17 cellular contexts compared by ENCODE assay signal in genomic region chr22:30328466-30329049, GRCh38. TPM values are rescaled to one million over a fixed set of nuclear protein-coding genes. Genes with fewer than 3 reads are reported as not detected.
DNase-seq lines count a peak whose midpoint lies in the region; ATAC-seq and TF ChIP-seq lines count a peak whose summit lies in the region.
"Had no signal": no experiment of that assay in that cellular context is flagged by ENCODE, and none has a peak within 500 bp of the region (broad histone marks: within the 10 kb centered on the region; RNA-seq: fewer than 3 reads in every experiment).

No MANE protein-coding gene starts in this region.

- no peaks in the 10 kb centered on the region for H3K9me3 Mint-ChIP-seq in activated T-cell treated with anti-CD3 and anti-CD28 coated beads, Interleukin-2, amount 50 U/mL, for 24 hours
- H3K9me3 Mint-ChIP-seq in activated T-cell treated with anti-CD3 and anti-CD28 coated beads, Interleukin-2, amount 50 U/mL, for 4 hours = no peaks in the 10 kb centered on the region
- H3K9me3 Mint-ChIP-seq in T-cell = no peaks in the 10 kb centered on the region
- H3K9me3 Mint-ChIP-seq: H9 had no signal

- TF ChIP-seq POLR2A in prostate gland (IDR thresholded peaks at IDR 0.05) = no peak

- TF ChIP-seq CTCF in prostate gland (IDR thresholded peaks at IDR 0.05) = no peak

- H3K4me3 Mint-ChIP-seq in activated T-cell treated with anti-CD3 and anti-CD28 coated beads, Interleukin-2, amount 50 U/mL, for 24 hours = no peak overlapping the region
- no peak overlapping the region for H3K4me3 Mint-ChIP-seq in activated T-cell treated with anti-CD3 and anti-CD28 coated beads, Interleukin-2, amount 50 U/mL, for 4 hours
- no peak overlapping the region for H3K4me3 Mint-ChIP-seq in T-cell

- no peaks in the 10 kb centered on the region for H3K9me3 ChIP-seq in prostate gland
- H3K9me3 ChIP-seq: stomach had no signal

- peaks cover 53% of the 10 kb centered on the region for H3K4me1 Mint-ChIP-seq in activated T-cell treated with anti-CD3 and anti-CD28 coated beads, Interleukin-2, amount 50 U/mL, for 24 hours (ENCODE audit: low read depth)
- peaks cover 42% of the 10 kb centered on the region for H3K4me1 Mint-ChIP-seq in activated T-cell treated with anti-CD3 and anti-CD28 coated beads, Interleukin-2, amount 50 U/mL, for 4 hours (ENCODE audit: low read depth)
- peaks cover 34 to 41% (median 38%) of the 10 kb centered on the region in 3 donors for H3K4me1 Mint-ChIP-seq in T-cell

- intact Hi-C loops in prostate gland (cut with DNase I) = loop anchor here (2.0 kb wide), 1 partner anchor 26 kb away; no protein-coding TSS in a partner anchor

- POLR2A ChIA-PET in T-cell (lab: Charles Lee) = interaction anchor here in 1 of 2 donors (0.6 to 0.7 kb wide), 2 partner anchors 20 to 440 kb away, joined by 3 to 4 read pairs; no protein-coding TSS in a partner anchor

- H3K27ac ChIP-seq in prostate gland = peak overlapping the region; percentile 79 to 92

- 63% methylated on average over 3 of the region's 3 CpGs for WGBS in prostate gland

- CTCF ChIA-PET in T-cell (lab: Charles Lee) = interaction anchor here in 1 of 2 donors (3.2 kb wide), 1 partner anchor 40 kb away, joined by 37 read pairs; the partner anchor contains the start of gene CASTOR1

- H3K36me3 ChIP-seq in prostate gland = peaks cover 0 to 4% of the 10 kb centered on the region in 2 donors

- H3K27me3 ChIP-seq in prostate gland (replicated peaks; ENCODE audit: insufficient read depth) = no peaks in the 10 kb centered on the region
- H3K27me3 ChIP-seq: stomach had no signal

- DNase-seq in activated T-cell treated with anti-CD3 and anti-CD28 coated beads, Interleukin-2, amount 50 U/mL, for 24 hours = no peak
- DNase-seq in activated T-cell treated with anti-CD3 and anti-CD28 coated beads, Interleukin-2, amount 50 U/mL, for 4 hours = no peak
- DNase-seq in T-cell (no peak), iPS-NIHi7 (ENCODE audit: extremely low spot score) (peak; percentile 23), prostate gland (ENCODE audit: low spot score) (no peak), RKO (ENCODE audit: low spot score) (no peak), NCI-H1105 treated with DMSO at 0.1 percent for 48 hours (lab: John Stamatoyannopoulos, UW) (no peak)
- DNase-seq: activated T-cell treated with anti-CD3 and anti-CD28 coated beads for 4 hours, anterior cingulate cortex, NCI-H1694, NCI-H524, occipital lobe, stomach had no signal

- H3K4me1 ChIP-seq in prostate gland (replicated peaks) = peaks cover 5% of the 10 kb centered on the region

- H3K27ac Mint-ChIP-seq in activated T-cell treated with anti-CD3 and anti-CD28 coated beads, Interleukin-2, amount 50 U/mL, for 24 hours = peak overlapping the region; percentile 44
- H3K27ac Mint-ChIP-seq in T-cell = peak overlapping the region; percentile 65 to 84

- peaks cover 63% of the 10 kb centered on the region for H3K36me3 Mint-ChIP-seq in activated T-cell treated with anti-CD3 and anti-CD28 coated beads, Interleukin-2, amount 50 U/mL, for 24 hours (ENCODE audit: low read depth)
- peaks cover 13% of the 10 kb centered on the region for H3K36me3 Mint-ChIP-seq in activated T-cell treated with anti-CD3 and anti-CD28 coated beads, Interleukin-2, amount 50 U/mL, for 4 hours (ENCODE audit: insufficient read depth)
- H3K36me3 Mint-ChIP-seq in T-cell = peaks cover 7% of the 10 kb centered on the region

- H3K27me3 Mint-ChIP-seq in activated T-cell treated with anti-CD3 and anti-CD28 coated beads, Interleukin-2, amount 50 U/mL, for 24 hours = no peaks in the 10 kb centered on the region
- no peaks in the 10 kb centered on the region for H3K27me3 Mint-ChIP-seq in activated T-cell treated with anti-CD3 and anti-CD28 coated beads, Interleukin-2, amount 50 U/mL, for 4 hours (ENCODE audit: low read depth)
- no peaks in the 10 kb centered on the region for H3K27me3 Mint-ChIP-seq in T-cell

- ATAC-seq in activated T-cell treated with anti-CD3 and anti-CD28 coated beads, Interleukin-2, amount 50 U/mL, for 4 hours = no peak
- ATAC-seq in T-cell (replicated peaks in 1 of 4) (no peak), HG02678 (IDR thresholded peaks at IDR 0.05; ENCODE audit: unreplicated experiment) (no peak)
- ATAC-seq: activated CD4-positive, CD25-positive, alpha-beta regulatory T cell treated with anti-CD3 and anti-CD28 coated beads, Interleukin-2, amount 50 U/mL, for 24 hours had no signal

- H3K4me3 ChIP-seq in prostate gland = no peak overlapping the region
- H3K4me3 ChIP-seq: skin epidermis, stomach had no signal

RNA-seq across cellular contexts. Expression of gene TBC1D10A, which starts 1.8 kb away (rescaled TPM):
- total RNA-seq in activated T-cell treated with anti-CD3 and anti-CD28 coated beads, Interleukin-2, amount 50 U/mL, for 4 hours = 10 to 100 TPM; 12.6 to 16.4 (median 14.0) TPM
- 10 to 100 TPM; 56.2 to 84.3 (median 82.3) TPM for total RNA-seq in T-cell
- 10 to 100 TPM; 46.1 to 51.2 TPM for total RNA-seq in prostate gland

RNA-seq across cellular contexts. Expression of gene SF3A1, which starts 28.1 kb away (rescaled TPM):
- total RNA-seq in activated T-cell treated with anti-CD3 and anti-CD28 coated beads, Interleukin-2, amount 50 U/mL, for 4 hours = 100 to 1,000 TPM; 315 to 335 (median 324) TPM
- total RNA-seq in T-cell (100 to 1,000 TPM; 272 to 323 (median 292) TPM), prostate gland (100 to 1,000 TPM; 108 to 134 TPM)

RNA-seq across cellular contexts. Expression of gene CCDC157, which starts 28.2 kb away (rescaled TPM):
- total RNA-seq in activated T-cell treated with anti-CD3 and anti-CD28 coated beads, Interleukin-2, amount 50 U/mL, for 4 hours = 1 to 10 TPM; 2.3 to 3.0 (median 2.6) TPM
- total RNA-seq in T-cell (10 to 100 TPM in 1 of 5 donors, 1 to 10 TPM in 4; 4.6 to 10.9 (median 5.1) TPM), prostate gland (10 to 100 TPM in 1 of 2 donors, 1 to 10 TPM in 1; 3.5 to 28.6 TPM)

RNA-seq across cellular contexts. Expression of gene CASTOR1, which starts 39.3 kb away (rescaled TPM):
- total RNA-seq in activated T-cell treated with anti-CD3 and anti-CD28 coated beads, Interleukin-2, amount 50 U/mL, for 4 hours = 1 to 10 TPM; 1.1 to 2.9 (median 2.4) TPM
- 10 to 100 TPM; 12.8 to 21.9 (median 16.1) TPM for total RNA-seq in T-cell
- total RNA-seq in prostate gland = 10 to 100 TPM; 27.2 to 33.2 TPM

RNA-seq across cellular contexts. Expression of gene RNF215, which starts 58.7 kb away (rescaled TPM):
- 1 to 10 TPM; 3.9 to 5.1 (median 4.4) TPM for total RNA-seq in activated T-cell treated with anti-CD3 and anti-CD28 coated beads, Interleukin-2, amount 50 U/mL, for 4 hours
- total RNA-seq in T-cell (1 to 10 TPM; 6.2 to 8.4 (median 6.3) TPM), prostate gland (10 to 100 TPM; 18.1 to 20.0 TPM)
